Comparison of ENCODE assay signal across 12 cellular contexts in genomic region chr10:18793951-18794350, GRCh38.
DNase-seq lines count a peak whose midpoint lies in the region; ATAC-seq lines count a peak whose summit lies in the region.
"Had no signal": no experiment of that assay in that cellular context is flagged by ENCODE, and none has a peak within 500 bp of the region (broad histone marks: within the 10 kb centered on the region; RNA-seq: fewer than 3 reads in every experiment).

No MANE protein-coding gene starts in this region.

- no peak overlapping the region for H3K27ac Mint-ChIP-seq in activated naive CD8-positive, alpha-beta T cell treated with anti-CD3 and anti-CD28 coated beads for 36 hours
- H3K27ac Mint-ChIP-seq: activated CD4-positive, alpha-beta memory T cell treated with anti-CD3 and anti-CD28 coated beads, Interleukin-2, amount 10 ng/mL, durations not matched to agents 7 days and 5 days had no signal

- H3K4me3 Mint-ChIP-seq in activated naive CD8-positive, alpha-beta T cell treated with anti-CD3 and anti-CD28 coated beads for 36 hours: no peak overlapping the region
- H3K4me3 Mint-ChIP-seq: activated CD4-positive, alpha-beta memory T cell treated with anti-CD3 and anti-CD28 coated beads, Interleukin-2, amount 10 ng/mL, durations not matched to agents 7 days and 5 days had no signal

- ATAC-seq in GM19035 (IDR thresholded peaks at IDR 0.05; ENCODE audit: unreplicated experiment) (no peak), GM21717 (IDR thresholded peaks at IDR 0.05; ENCODE audit: unreplicated experiment) (no peak)
- ATAC-seq: pancreas had no signal

- no peaks in the 10 kb centered on the region for H3K36me3 Mint-ChIP-seq in activated naive CD8-positive, alpha-beta T cell treated with anti-CD3 and anti-CD28 coated beads for 36 hours

- peak; percentile 2 for DNase-seq in AG08395 (ENCODE audit: low spot score)
- DNase-seq in HPDE6-E6E7 (ENCODE audit: extremely low spot score): peak; percentile 0
- DNase-seq in SK-MEL-5 (ENCODE audit: low read depth, low spot score): peak; percentile 46
- DNase-seq in iris pigment epithelial cell (ENCODE audit: low read depth): peak; percentile 20
- no peak for DNase-seq in dermis blood vessel endothelial cell
- no peak for DNase-seq in activated naive CD8-positive, alpha-beta T cell treated with anti-CD3 and anti-CD28 coated beads for 36 hours
- DNase-seq: activated CD4-positive, alpha-beta memory T cell treated with anti-CD3 and anti-CD28 coated beads, Interleukin-2, amount 10 ng/mL, durations not matched to agents 7 days and 5 days; GDM1; pancreas; stimulated activated naive CD4-positive, alpha-beta T cell treated with Interleukin-2 at 50 U/mL for 16 hours had no signal

- H3K27me3 Mint-ChIP-seq in activated naive CD8-positive, alpha-beta T cell treated with anti-CD3 and anti-CD28 coated beads for 36 hours: peaks cover 17% of the 10 kb centered on the region
- H3K27me3 Mint-ChIP-seq: activated CD4-positive, alpha-beta memory T cell treated with anti-CD3 and anti-CD28 coated beads, Interleukin-2, amount 10 ng/mL, durations not matched to agents 7 days and 5 days had no signal

- in situ Hi-C loops in SK-MEL-5 (cut with HindIII; ENCODE audit: low pct_unique_long_range_greater_than_20kb, low sequenced_read_pairs): no loop called here

- peaks cover 3% of the 10 kb centered on the region for H3K9me3 Mint-ChIP-seq in activated naive CD8-positive, alpha-beta T cell treated with anti-CD3 and anti-CD28 coated beads for 36 hours

- H3K4me1 Mint-ChIP-seq in activated naive CD8-positive, alpha-beta T cell treated with anti-CD3 and anti-CD28 coated beads for 36 hours: no peaks in the 10 kb centered on the region
- H3K4me1 Mint-ChIP-seq: activated CD4-positive, alpha-beta memory T cell treated with anti-CD3 and anti-CD28 coated beads, Interleukin-2, amount 10 ng/mL, durations not matched to agents 7 days and 5 days had no signal

Comparison
In these comparisons a context has a peak if more than half of its experiments do, and no peak if none do; other contexts are left out.
1. DNase-seq: peak in AG08395 (single experiment), HPDE6-E6E7 (single experiment), SK-MEL-5 (single experiment) and iris pigment epithelial cell (single experiment); none in dermis blood vessel endothelial cell (single experiment) and activated naive CD8-positive, alpha-beta T cell treated with anti-CD3 and anti-CD28 coated beads for 36 hours (single experiment).